Comparison of ENCODE assay signal across 14 cellular contexts in the genomic region with DNA sequence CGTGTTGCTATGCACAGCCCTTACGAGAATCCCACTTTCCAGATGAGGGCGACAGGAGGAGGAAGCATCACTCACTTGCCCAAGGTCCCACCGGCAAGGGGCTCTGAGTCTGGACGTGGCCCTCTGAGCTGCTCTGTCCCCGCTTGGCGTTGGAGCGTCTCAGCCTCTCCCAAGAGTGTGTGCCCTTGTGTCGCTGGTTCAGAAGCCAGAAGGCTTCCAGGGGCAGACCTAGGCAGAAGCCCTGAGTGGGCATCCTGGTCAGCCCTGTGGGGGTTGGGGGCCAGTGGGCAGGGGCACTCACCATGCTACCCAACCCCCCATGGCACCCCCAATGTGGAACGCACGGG.
"Had no signal": no experiment of that assay in that cellular context is flagged by ENCODE, and none has a peak within 500 bp of the region (broad histone marks: within the 10 kb centered on the region; RNA-seq: fewer than 3 reads in every experiment).

No MANE protein-coding gene starts in this region.

- H3K9me3 ChIP-seq: mucosa of descending colon had no signal

- DNase-seq: activated CD4-positive, alpha-beta memory T cell treated with anti-CD3 and anti-CD28 coated beads for 36 hours; activated CD4-positive, alpha-beta T cell treated with anti-CD3 and anti-CD28 coated beads for 1 hour; activated CD8-positive, alpha-beta memory T cell treated with anti-CD3 and anti-CD28 coated beads, Interleukin-2, amount 50 U/mL, for 4 hours; activated T-cell treated with anti-CD3 and anti-CD28 coated beads, Interleukin-2, amount 50 U/mL, for 72 hours; central memory CD4-positive, alpha-beta T cell; endodermal cell; erythroblast; immature natural killer cell; mammary epithelial cell; natural killer cell; occipital lobe; stimulated activated CD4-positive, alpha-beta T cell treated with anti-CD3 and anti-CD28 coated beads, Interleukin-15, amount 100 ng/mL, for 24 hours; T-helper 9 cell had no signal

- H3K4me3 ChIP-seq: mucosa of descending colon had no signal

- ATAC-seq: activated T-cell treated with anti-CD3 and anti-CD28 coated beads, Interleukin-2, amount 50 U/mL, for 72 hours; mucosa of descending colon; natural killer cell had no signal
